19 cellular contexts compared by ENCODE assay signal in the genomic region with DNA sequence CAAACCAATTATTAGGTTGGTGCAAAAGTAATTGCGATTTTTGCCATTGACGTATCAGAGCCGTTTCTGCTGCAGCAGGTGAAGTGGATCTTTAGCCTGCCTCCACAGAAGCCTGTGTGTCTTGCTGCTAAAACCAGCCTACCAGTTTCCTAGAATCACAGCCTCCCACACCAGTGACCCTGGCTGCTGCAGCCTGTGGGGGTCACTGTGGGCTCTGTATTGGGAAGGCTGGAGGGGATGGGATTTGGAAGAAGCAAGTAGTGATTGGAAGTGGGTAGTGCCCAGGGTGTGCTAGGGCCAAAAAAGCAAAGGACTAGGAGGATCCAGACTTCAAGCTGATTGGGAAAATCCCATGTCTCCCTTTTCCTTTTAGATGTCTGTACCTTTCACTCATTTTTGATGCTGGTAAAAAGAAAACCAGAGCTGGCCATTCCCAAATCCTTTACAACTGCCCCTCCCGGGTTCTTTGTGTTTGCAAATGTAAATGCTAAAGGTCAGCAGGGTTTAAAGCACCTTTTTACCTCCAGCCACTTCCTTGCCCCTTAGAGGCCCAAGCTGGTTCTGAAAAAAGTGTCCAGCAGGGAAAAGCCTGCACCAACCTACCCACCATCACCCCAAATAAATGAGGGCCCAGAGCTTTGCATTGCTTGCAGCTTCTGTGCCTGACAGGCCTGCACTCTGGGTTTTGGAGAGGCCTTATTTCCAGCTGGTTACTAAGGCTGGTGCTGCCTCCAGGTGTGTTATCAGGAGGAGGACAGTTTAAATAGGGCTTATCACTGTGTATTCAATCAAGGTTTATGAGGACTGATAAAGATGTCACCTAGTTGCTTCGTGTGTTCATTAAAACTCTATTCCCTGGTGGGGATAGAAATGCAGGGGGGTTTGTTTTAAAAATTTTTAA.
DNase-seq lines count a peak whose midpoint lies in the region; ATAC-seq and TF ChIP-seq lines count a peak whose summit lies in the region.
"Had no signal": no experiment of that assay in that cellular context is flagged by ENCODE, and none has a peak within 500 bp of the region (broad histone marks: within the 10 kb centered on the region; RNA-seq: fewer than 3 reads in every experiment).

No MANE protein-coding gene starts in this region.

- ATAC-seq in DND-41 (ENCODE audit: insufficient read depth, low read depth) (no peak), GM21447 (IDR thresholded peaks at IDR 0.05; ENCODE audit: unreplicated experiment) (no peak)

- H4K20me1 ChIP-seq in DND-41 (ENCODE audit: insufficient read depth, low read length): no peaks in the 10 kb centered on the region

- H3K23ac ChIP-seq in mesendoderm (ENCODE audit: low read length): no peak overlapping the region

- H3K79me1 ChIP-seq in mesendoderm (ENCODE audit: low read length): no peaks in the 10 kb centered on the region

- H2BK15ac ChIP-seq in mesendoderm (replicated peaks; ENCODE audit: low read depth): no peak overlapping the region

- H3K18ac ChIP-seq in mesendoderm (ENCODE audit: low read length): peak overlapping the region; percentile 51

- no peak overlapping the region for H3K4me2 ChIP-seq in DND-41 (ENCODE audit: insufficient read depth, low read length)
- H3K4me2 ChIP-seq in mesendoderm (ENCODE audit: low read length): no peak overlapping the region

- no peaks in the 10 kb centered on the region for H3K79me2 ChIP-seq in DND-41 (ENCODE audit: insufficient read depth, low read length)
- no peaks in the 10 kb centered on the region for H3K79me2 ChIP-seq in mesendoderm (ENCODE audit: control insufficient read depth, insufficient read depth, low read length)

- H2BK120ac ChIP-seq in mesendoderm (ENCODE audit: low read depth, low read length): no peak overlapping the region

- H3K4me1 ChIP-seq in DND-41 (ENCODE audit: insufficient read depth, low read length): no peaks in the 10 kb centered on the region
- peaks cover 7% of the 10 kb centered on the region; the same call in 1 of the 2 replicates for H3K4me1 ChIP-seq in HEK293 (ENCODE audit: control insufficient read depth, insufficient read depth, low read length)
- peaks cover 2% of the 10 kb centered on the region for H3K4me1 ChIP-seq in mesendoderm (ENCODE audit: control insufficient read depth, low read depth, low read length)

- H3K4ac ChIP-seq in mesendoderm (ENCODE audit: low read depth, low read length): no peak overlapping the region

- H3K27me3 ChIP-seq in DND-41 (ENCODE audit: insufficient read depth, low read length, poor library complexity): peaks cover 28% of the 10 kb centered on the region
- H3K27me3 ChIP-seq in brain microvascular endothelial cell (replicated peaks): no peaks in the 10 kb centered on the region
- H3K27me3 ChIP-seq in mesendoderm (ENCODE audit: insufficient read depth, low read length, poor library complexity): peaks cover 2% of the 10 kb centered on the region
- peaks cover 82% of the 10 kb centered on the region for H3K27me3 ChIP-seq in WERI-Rb-1 (ENCODE audit: insufficient read depth, low read depth, severe bottlenecking)

- H3K36me3 ChIP-seq in DND-41 (ENCODE audit: insufficient read depth, low read length) (no peaks in the 10 kb centered on the region), HEK293 (ENCODE audit: control insufficient read depth in 2 of 2, insufficient read depth in 1 of 2, low read length in 2 of 2) (no peaks in the 10 kb centered on the region), brain microvascular endothelial cell (replicated peaks) (no peaks in the 10 kb centered on the region), mesendoderm (ENCODE audit: control insufficient read depth, insufficient read depth, low read length) (no peaks in the 10 kb centered on the region), WERI-Rb-1 (no peaks in the 10 kb centered on the region)

- DNase-seq in DND-41 (no peak), brain microvascular endothelial cell (no peak), mesendoderm (peak; percentile 75), WERI-Rb-1 (no peak)
- no peak for DNase-seq in T-helper 2 cell treated with Interferon-gamma antibody and Interleukin-4, amounts not matched to agents 5 μg/mL and 100 μg/mL, for 36 hours (ENCODE audit: low spot score)
- DNase-seq: activated CD4-positive, alpha-beta T cell treated with anti-CD3 and anti-CD28 coated beads for 48 hours; activated CD8-positive, alpha-beta memory T cell treated with anti-CD3 and anti-CD28 coated beads, Interleukin-2, amount 50 U/mL, for 48 hours; activated naive CD4-positive, alpha-beta T cell treated with anti-CD3 and anti-CD28 coated beads, Interleukin-2, amount 50 U/mL, for 16 hours; effector CD4-positive, alpha-beta T cell; EL; mammary epithelial cell; MV-4-11; NCI-H774; right cardiac atrium; SIG-M5; T-helper 9 cell had no signal

- in situ Hi-C loops in brain microvascular endothelial cell (cut with HindIII; ENCODE audit: low pct_ligation_motif_present, low sequenced_read_pairs): no loop called here

- H3K27ac Mint-ChIP-seq in T-helper 2 cell treated with Interferon-gamma antibody and Interleukin-4, amounts not matched to agents 5 μg/mL and 100 μg/mL, for 36 hours: no peak overlapping the region
- H3K27ac Mint-ChIP-seq: nephron had no signal

- H3K9me3 Mint-ChIP-seq in T-helper 2 cell treated with Interferon-gamma antibody and Interleukin-4, amounts not matched to agents 5 μg/mL and 100 μg/mL, for 36 hours: no peaks in the 10 kb centered on the region

- no peak overlapping the region for H3K4me3 ChIP-seq in DND-41 (ENCODE audit: low read depth in 1 of 2, low read length in 2 of 2)
- no peak overlapping the region for H3K4me3 ChIP-seq in HEK293 (ENCODE audit: low read depth, low read length)
- no peak overlapping the region for H3K4me3 ChIP-seq in brain microvascular endothelial cell (ENCODE audit: low read depth, low read length)
- no peak overlapping the region for H3K4me3 ChIP-seq in mesendoderm (ENCODE audit: low read length)
- H3K4me3 ChIP-seq in WERI-Rb-1 (ENCODE audit: low read depth, low read length): no peak overlapping the region

- H3K56ac ChIP-seq in mesendoderm (ENCODE audit: low read length): peak overlapping the region; percentile 68

- H3K27me3 Mint-ChIP-seq in T-helper 2 cell treated with Interferon-gamma antibody and Interleukin-4, amounts not matched to agents 5 μg/mL and 100 μg/mL, for 36 hours (ENCODE audit: low read depth): peaks cover 2% of the 10 kb centered on the region

- H3K36me3 Mint-ChIP-seq in T-helper 2 cell treated with Interferon-gamma antibody and Interleukin-4, amounts not matched to agents 5 μg/mL and 100 μg/mL, for 36 hours (ENCODE audit: low read depth): no peaks in the 10 kb centered on the region

- CTCF ChIA-PET in HEK293 (lab: Yijun Ruan, JAX): interaction anchor here (0.5 to 1.5 kb wide), 14 partner anchors 10 to 718 kb away, joined by 3 to 11 read pairs (median 3); no protein-coding TSS in a partner anchor

- H2BK5ac ChIP-seq in mesendoderm (ENCODE audit: low read length): peak overlapping the region; percentile 20

- no peak overlapping the region for H3K9ac ChIP-seq in DND-41 (ENCODE audit: low read depth, low read length)
- peak overlapping the region; percentile 6 for H3K9ac ChIP-seq in mesendoderm (ENCODE audit: low read length)

- POLR2A ChIA-PET in HEK293 (lab: Yijun Ruan, JAX): no interaction called here

- no peak overlapping the region for H4K8ac ChIP-seq in mesendoderm (ENCODE audit: low read depth, low read length)

- H2AFZ ChIP-seq in DND-41 (ENCODE audit: low read depth, low read length): no peak overlapping the region

- H3K4me1 Mint-ChIP-seq in T-helper 2 cell treated with Interferon-gamma antibody and Interleukin-4, amounts not matched to agents 5 μg/mL and 100 μg/mL, for 36 hours (ENCODE audit: low read depth): no peaks in the 10 kb centered on the region

- H3K27ac ChIP-seq in DND-41 (ENCODE audit: low read length) (no peak overlapping the region), HEK293 (ENCODE audit: extremely low read depth, low read depth, low read length) (no peak overlapping the region), brain microvascular endothelial cell (no peak overlapping the region), mesendoderm (ENCODE audit: low read depth, low read length) (no peak overlapping the region), WERI-Rb-1 (no peak overlapping the region)

- H3K4me3 Mint-ChIP-seq in T-helper 2 cell treated with Interferon-gamma antibody and Interleukin-4, amounts not matched to agents 5 μg/mL and 100 μg/mL, for 36 hours: no peak overlapping the region
- H3K4me3 Mint-ChIP-seq: nephron had no signal

- H3K9me3 ChIP-seq in DND-41 (ENCODE audit: insufficient read depth, low read length, severe bottlenecking) (no peaks in the 10 kb centered on the region), HEK293 (ENCODE audit: control insufficient read depth, insufficient read depth, low read depth, low read length) (no peaks in the 10 kb centered on the region), WERI-Rb-1 (ENCODE audit: severe bottlenecking) (no peaks in the 10 kb centered on the region)

- no peak overlapping the region for H2AK5ac ChIP-seq in mesendoderm (ENCODE audit: low read length)

- H4K5ac ChIP-seq in mesendoderm (ENCODE audit: low read length): no peak overlapping the region

- TF ChIP-seq CTCF in DND-41 (IDR thresholded peaks at IDR 0.05; ENCODE audit: borderline replicate concordance, extremely low read depth, low read length, poor library complexity, severe bottlenecking): peak; percentile 32
- TF ChIP-seq CTCF in HEK293 (tag by site-specific recombination; IDR thresholded peaks at IDR 0.05): peak; percentile 52
- TF ChIP-seq CTCF in brain microvascular endothelial cell (IDR thresholded peaks at IDR 0.05; ENCODE audit: low read depth, low read length, missing control alignments): peak; percentile 30
- TF ChIP-seq CTCF in WERI-Rb-1 (IDR thresholded peaks at IDR 0.05; ENCODE audit: low read depth, low read length): no peak

- WGBS in mesendoderm (ENCODE audit: extremely low coverage, insufficient coverage, low lambda C conversion rate): no CpG with 5 or more reads among the region's 5 CpGs

TF ChIP-seq in HEK293, 187 proteins besides CTCF, POLR2A, EP300 and RAD21:
- TF ChIP-seq ZNF654 (tag by site-specific recombination; IDR thresholded peaks at IDR 0.05; ENCODE audit: low read depth) (peak; percentile 8; the same call in 1 of the 2 replicates), ZNF37A (tag by site-specific recombination; IDR thresholded peaks at IDR 0.05) (no peak)
